In genomic region chr14:49552630-49553029, GRCh38 we compare ENCODE assay signal across 20 cellular contexts.
"Had no signal": no experiment of that assay in that cellular context is flagged by ENCODE, and none has a peak within 500 bp of the region (broad histone marks: within the 10 kb centered on the region; RNA-seq: fewer than 3 reads in every experiment).

No MANE protein-coding gene starts in this region.

- H3K27me3 ChIP-seq: dorsolateral prefrontal cortex, foreskin keratinocyte, testis had no signal

- DNase-seq: activated CD4-positive, alpha-beta T cell treated with anti-CD3 and anti-CD28 coated beads, Interleukin-2, amount 10 ng/mL, durations not matched to agents 24 days and 14 days; activated CD8-positive, alpha-beta T cell treated with anti-CD3 and anti-CD28 coated beads for 36 hours; activated naive CD4-positive, alpha-beta T cell treated with anti-CD3 and anti-CD28 coated beads for 36 hours; activated T-cell treated with anti-CD3 and anti-CD28 coated beads, Interleukin-2, amount 50 U/mL, for 1 hour; anterior cingulate cortex; central memory CD4-positive, alpha-beta T cell; dorsolateral prefrontal cortex; foreskin keratinocyte; glutamatergic neuron; hypothalamus; islet precursor cell; left ventricle myocardium inferior; mammary epithelial cell; midbrain; occipital lobe; stimulated activated CD4-positive, alpha-beta T cell treated with anti-CD3 and anti-CD28 coated beads, Interleukin-4, amount 100 ng/mL, for 24 hours; T1000; testis had no signal

- H3K9me3 ChIP-seq: left ventricle myocardium inferior, prostate gland, testis had no signal

- H3K4me3 ChIP-seq: dorsolateral prefrontal cortex, left ventricle myocardium inferior, prostate gland, smooth muscle cell, testis had no signal

- H3K36me3 ChIP-seq: left ventricle myocardium inferior, prostate gland had no signal

- H3K4me1 ChIP-seq: foreskin keratinocyte, left ventricle myocardium inferior, prostate gland, testis had no signal

- H3K27ac ChIP-seq: dorsolateral prefrontal cortex, foreskin keratinocyte, left ventricle myocardium inferior, prostate gland, testis had no signal

- H3K4me2 ChIP-seq: smooth muscle cell had no signal
